8 cellular contexts compared by ENCODE assay signal in genomic region chr1:47333922-47334764, GRCh38. TPM values are rescaled to one million over a fixed set of nuclear protein-coding genes. Genes with fewer than 3 reads are reported as not detected.
DNase-seq lines count a peak whose midpoint lies in the region; ATAC-seq and TF ChIP-seq lines count a peak whose summit lies in the region.

No MANE protein-coding gene starts in this region.

- intact Hi-C loops in left colon (cut with DNase I, micrococcal nuclease), result no loop called here

- ATAC-seq in HG03060 (IDR thresholded peaks at IDR 0.05; ENCODE audit: low read depth, unreplicated experiment) (peak; percentile 38), left colon (peak; percentile 80)

- DNase-seq in AG08396 (ENCODE audit: low spot score) (peak; percentile 91), NCI-H2171 treated with DMSO at 0.1 percent for 48 hours (lab: John Stamatoyannopoulos, UW) (peak; percentile 79), cerebellum (ENCODE audit: low spot score) (peak; percentile 90), left colon (peak; percentile 86 to 87)
- peak; percentile 52 for DNase-seq in activated CD4-positive, CD25-positive, alpha-beta regulatory T cell treated with anti-CD3 and anti-CD28 coated beads, Interleukin-2, amount 50 U/mL, for 16 hours (ENCODE audit: low read depth, low spot score)
- DNase-seq in stimulated activated CD4-positive, alpha-beta T cell treated with anti-CD3 and anti-CD28 coated beads, Interleukin-1b, Interleukin-23, amount 100 ng/mL, for 48 hours, result peak; percentile 69

- TF ChIP-seq POLR2A in GM18526 (IDR thresholded peaks at IDR 0.05; ENCODE audit: extremely low read depth, insufficient read length), result peak; percentile 42

RNA-seq across cellular contexts. Expression of gene CMPK1, which starts 0.6 kb away (rescaled TPM):
- total RNA-seq in cerebellum, result 91.1 TPM
- 100 to 1,000 TPM; 216 to 220 TPM for total RNA-seq in left colon

RNA-seq across cellular contexts. Expression of gene STIL, which starts 20.2 kb away (rescaled TPM):
- total RNA-seq in cerebellum, result 10.9 TPM
- total RNA-seq in left colon, result 10 to 100 TPM in 1 of 2 donors, 1 to 10 TPM in 1; 4.7 to 10.7 TPM

Comparison
In these comparisons a context has a peak if more than half of its experiments do, and no peak if none do; other contexts are left out.
1. Peak in every context shown above with its lines: DNase-seq and ATAC-seq.